In the genomic region with DNA sequence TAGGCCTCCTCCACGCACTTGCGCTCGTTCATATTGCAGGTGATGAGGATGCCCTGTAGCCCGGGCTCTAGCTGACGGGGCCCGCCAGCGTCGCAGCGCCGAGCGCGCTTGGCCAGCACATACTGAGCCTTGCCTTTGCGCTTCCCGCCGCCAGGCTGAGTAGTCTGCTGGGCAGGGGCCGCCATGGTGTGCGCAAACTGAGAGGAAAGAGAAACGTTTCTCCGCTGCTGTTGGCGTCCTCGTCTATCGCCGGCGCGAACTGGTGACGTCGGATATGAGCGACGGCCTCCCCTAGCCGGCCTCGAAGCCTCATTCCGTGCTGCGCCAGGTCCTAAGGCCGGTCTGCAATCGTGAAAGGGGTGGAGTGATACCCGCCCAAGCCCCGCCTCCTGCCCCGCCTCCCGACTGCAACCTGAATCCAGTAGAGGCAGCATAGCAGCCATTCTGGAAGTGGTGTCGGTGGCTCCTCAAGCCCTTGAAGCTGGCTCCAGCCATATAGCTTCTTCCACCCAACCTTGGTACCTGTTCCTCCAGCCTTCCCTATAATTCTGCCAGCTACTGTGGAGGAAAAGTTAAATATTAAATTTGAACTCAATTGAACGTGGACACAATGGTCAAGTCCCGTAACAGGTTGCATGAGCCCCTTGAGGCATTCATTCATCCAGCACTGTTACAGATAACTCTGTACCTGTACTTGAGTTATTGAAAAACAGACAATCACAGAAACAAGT, we compare ENCODE assay signal across 8 cellular contexts. TPM values are rescaled to one million over a fixed set of nuclear protein-coding genes. Genes with fewer than 3 reads are reported as not detected.
DNase-seq lines count a peak whose midpoint lies in the region; ATAC-seq and TF ChIP-seq lines count a peak whose summit lies in the region.

A gene with protein sequence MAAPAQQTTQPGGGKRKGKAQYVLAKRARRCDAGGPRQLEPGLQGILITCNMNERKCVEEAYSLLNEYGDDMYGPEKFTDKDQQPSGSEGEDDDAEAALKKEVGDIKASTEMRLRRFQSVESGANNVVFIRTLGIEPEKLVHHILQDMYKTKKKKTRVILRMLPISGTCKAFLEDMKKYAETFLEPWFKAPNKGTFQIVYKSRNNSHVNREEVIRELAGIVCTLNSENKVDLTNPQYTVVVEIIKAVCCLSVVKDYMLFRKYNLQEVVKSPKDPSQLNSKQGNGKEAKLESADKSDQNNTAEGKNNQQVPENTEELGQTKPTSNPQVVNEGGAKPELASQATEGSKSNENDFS (minus strand): TSS at position 264 of the 731 bp plus-strand sequence. CDS start 79 bp downstream, at position 185.

- peaks cover 44% of the 10 kb centered on the region for H3K79me2 ChIP-seq in mammary epithelial cell (ENCODE audit: insufficient read depth, low read length)
- peaks cover 32% of the 10 kb centered on the region for H3K79me2 ChIP-seq in smooth muscle cell (ENCODE audit: low read depth)

- dilution Hi-C loops in mammary epithelial cell (cut with HindIII; ENCODE audit: low sequenced_read_pairs): no loop called here

- H3K4me2 ChIP-seq in mammary epithelial cell (ENCODE audit: insufficient read depth, low read depth, low read length) (peak within 1 kb of the TSS; percentile 94), smooth muscle cell (peak within 1 kb of the TSS; percentile 91)

- H4K20me1 ChIP-seq in mammary epithelial cell (ENCODE audit: insufficient read depth, low read length) (no peaks in the 10 kb centered on the region), smooth muscle cell (ENCODE audit: low read depth) (peaks cover 39% of the 10 kb centered on the region)

- H3K36me3 ChIP-seq in mammary epithelial cell (ENCODE audit: insufficient read depth, low read length) (peaks cover 13% of the 10 kb centered on the region), smooth muscle cell (ENCODE audit: low read depth) (peaks cover 13% of the 10 kb centered on the region)

- H3K27ac ChIP-seq in mammary epithelial cell (ENCODE audit: insufficient read depth, low read depth, low read length) (peak within 1 kb of the TSS; percentile 78), smooth muscle cell (ENCODE audit: low read depth) (peak within 1 kb of the TSS; percentile 94)

- peak within 1 kb of the TSS; percentile 98 for H3K4me3 ChIP-seq in WI38 (ENCODE audit: low read depth, low read length)
- peak within 1 kb of the TSS; percentile 82 to 100 (median 92) for H3K4me3 ChIP-seq in mammary epithelial cell (replicated peaks in 1 of 3; ENCODE audit: insufficient read depth in 1 of 3, low read depth in 2 of 3, low read length in 3 of 3)
- H3K4me3 ChIP-seq in smooth muscle cell: peak within 1 kb of the TSS; percentile 98

- no peaks in the 10 kb centered on the region for H3F3A ChIP-seq in smooth muscle cell (ENCODE audit: low read depth)

- DNase-seq in AG08395 (ENCODE audit: low spot score): peak; percentile 98
- DNase-seq in NCI-H2227 (lab: John Stamatoyannopoulos, UW; ENCODE audit: unreplicated experiment): peak; percentile 96
- DNase-seq in mammary epithelial cell: peak; percentile 89
- DNase-seq in iPS-NIHi7 (ENCODE audit: extremely low spot score): peak; percentile 99
- DNase-seq in smooth muscle cell (lab: John Stamatoyannopoulos, UW; ENCODE audit: unreplicated experiment): peak; percentile 76

- H2AFZ ChIP-seq in mammary epithelial cell (ENCODE audit: low read depth, low read length): peak within 1 kb of the TSS; percentile 99
- peak within 1 kb of the TSS; percentile 100 for H2AFZ ChIP-seq in smooth muscle cell (ENCODE audit: low read depth)

- CTCF ChIA-PET in mammary epithelial cell (lab: Charles Lee; ENCODE audit: low non-redundant PET): no interaction called here

- peak; percentile 81 for ATAC-seq in GM18907 (IDR thresholded peaks at IDR 0.05; ENCODE audit: unreplicated experiment)
- peak; percentile 78 for ATAC-seq in HG03139 (IDR thresholded peaks at IDR 0.05; ENCODE audit: unreplicated experiment)

- in situ Hi-C loops in mammary epithelial cell (cut with MboI; ENCODE audit: low sequenced_read_pairs in 2 of 2): no loop called here

- H3K4me1 ChIP-seq in mammary epithelial cell (ENCODE audit: insufficient read depth, low read length): peaks cover 10% of the 10 kb centered on the region
- peaks cover 7% of the 10 kb centered on the region for H3K4me1 ChIP-seq in smooth muscle cell (ENCODE audit: low read depth)

- TF ChIP-seq CTCF in WI38 (IDR thresholded peaks at IDR 0.05; ENCODE audit: low read depth, low read length): no peak
- TF ChIP-seq CTCF in mammary epithelial cell (conservative IDR thresholded peaks at IDR 0.05 in 1 of 2, IDR thresholded peaks at IDR 0.05 in 1 of 2; ENCODE audit: extremely low read depth in 1 of 2, insufficient read depth in 1 of 2, low read depth in 1 of 2, low read length in 2 of 2): peak in 1 of 2 donors; percentile 39
- TF ChIP-seq CTCF in smooth muscle cell (IDR thresholded peaks at IDR 0.05; ENCODE audit: borderline replicate concordance, insufficient read depth, poor library complexity, severe bottlenecking): no peak

- WGBS in mammary epithelial cell (ENCODE audit: low coverage, missing lambda C conversion rate): 11% methylated on average over 16 of the region's 42 CpGs
- WGBS in smooth muscle cell (ENCODE audit: low lambda C conversion rate): 5% methylated on average over 42 of the region's 42 CpGs

- intact Hi-C loops in mammary epithelial cell (cut with micrococcal nuclease): loop anchor here (2.0 to 10.0 kb wide), 3 partner anchors 65 to 163 kb away; a partner anchor contains a TSS

- H3K9me3 ChIP-seq in mammary epithelial cell (replicated peaks; ENCODE audit: insufficient read depth, low read length) (no peaks in the 10 kb centered on the region), smooth muscle cell (replicated peaks; ENCODE audit: low read depth) (no peaks in the 10 kb centered on the region)

- H3K27me3 ChIP-seq in mammary epithelial cell (ENCODE audit: insufficient read depth, low read length) (no peaks in the 10 kb centered on the region), smooth muscle cell (ENCODE audit: low read depth) (no peaks in the 10 kb centered on the region)

- H3K9ac ChIP-seq in mammary epithelial cell (ENCODE audit: insufficient read depth, low read length) (peak within 1 kb of the TSS; percentile 90), smooth muscle cell (ENCODE audit: low read depth) (peak within 1 kb of the TSS; percentile 98)

- BruUV-seq in mammary epithelial cell (replicated peaks; lab: Mats Ljungman, UMichigan): no TSS peak

RNA-seq across cellular contexts. Expression of the gene that starts here (rescaled TPM):
- total RNA-seq in mammary epithelial cell (10 to 100 TPM; 28.3 to 78.3 TPM), smooth muscle cell (60.3 and 62.5 TPM in 2 replicates)
- polyA plus RNA-seq in mammary epithelial cell (32.2 TPM), smooth muscle cell (20.3 and 30.8 TPM in 2 replicates)
- 15.7 TPM for polyA minus RNA-seq in mammary epithelial cell

Comparison
In these comparisons a context has a peak if more than half of its experiments do, and no peak if none do; other contexts are left out.
1. Peak in every context shown above with its lines: DNase-seq, ATAC-seq, H3K4me3 ChIP-seq and H3K27ac ChIP-seq.